ENCODE assay signal across 20 cellular contexts in genomic region chr16:79253100-79253631, GRCh38.
DNase-seq lines count a peak whose midpoint lies in the region; TF ChIP-seq lines count a peak whose summit lies in the region.
"Had no signal": no experiment of that assay in that cellular context is flagged by ENCODE, and none has a peak within 500 bp of the region (broad histone marks: within the 10 kb centered on the region; RNA-seq: fewer than 3 reads in every experiment).

No MANE protein-coding gene starts in this region.

- WGBS in mesenchymal stem cell: 78% methylated on average over 7 of the region's 9 CpGs
- 25 to 46% (median 39%) methylated on average over 9 of the region's 9 CpGs for WGBS in stomach, 5 donors

- no peaks in the 10 kb centered on the region for H3K36me3 Mint-ChIP-seq in HFFc6 (ENCODE audit: low read depth)
- H3K36me3 Mint-ChIP-seq: CD4-positive, CD25-positive, alpha-beta regulatory T cell; IgD-negative memory B cell had no signal

- H3K4me3 ChIP-seq in colonic mucosa (no peak overlapping the region), mesenchymal stem cell (ENCODE audit: insufficient read depth in 1 of 2, low read depth in 1 of 2, low read length in 2 of 2) (no peak overlapping the region), stomach (no peak overlapping the region), OCI-LY7 (ENCODE audit: low read depth, low read length, poor library complexity, severe bottlenecking) (no peak overlapping the region)
- H3K4me3 ChIP-seq: SK-N-MC had no signal

- no peak overlapping the region for H3K18ac ChIP-seq in mesenchymal stem cell (ENCODE audit: low read depth in 1 of 2, low read length in 2 of 2)

- H3K9ac ChIP-seq in colonic mucosa (ENCODE audit: low read depth in 2 of 2, low read length in 2 of 2) (no peak overlapping the region), mesenchymal stem cell (ENCODE audit: low read length) (no peak overlapping the region)

- no peak for TF ChIP-seq CTCF in colonic mucosa (IDR thresholded peaks at IDR 0.05)
- no peak for TF ChIP-seq CTCF in stomach (IDR thresholded peaks at IDR 0.05)
- no peak for TF ChIP-seq CTCF in OCI-LY7 (conservative IDR thresholded peaks at IDR 0.05; ENCODE audit: low read length)
- TF ChIP-seq CTCF in HFFc6 (IDR thresholded peaks at IDR 0.05): no peak

- no peaks in the 10 kb centered on the region for H3K27me3 Mint-ChIP-seq in HFFc6 (ENCODE audit: insufficient read depth)

- H3K9me3 Mint-ChIP-seq in HFFc6: peaks cover 62% of the 10 kb centered on the region
- H3K9me3 Mint-ChIP-seq: CD4-positive, CD25-positive, alpha-beta regulatory T cell; IgD-negative memory B cell had no signal

- no peaks in the 10 kb centered on the region for H3K4me1 Mint-ChIP-seq in HFFc6 (ENCODE audit: low read depth)
- H3K4me1 Mint-ChIP-seq: IgD-negative memory B cell had no signal

- no peaks in the 10 kb centered on the region for H3K79me2 ChIP-seq in OCI-LY7 (ENCODE audit: insufficient read depth, low read depth, low read length)

- H3K27ac Mint-ChIP-seq in HFFc6: no peak overlapping the region

- no peaks in the 10 kb centered on the region for H3K9me2 ChIP-seq in OCI-LY7 (ENCODE audit: insufficient read depth, low read length)

- no peak overlapping the region for H2AFZ ChIP-seq in mesenchymal stem cell (ENCODE audit: low read depth, low read length)
- H2AFZ ChIP-seq in OCI-LY7 (ENCODE audit: low read length): no peak overlapping the region

- H3K9me3 ChIP-seq in colonic mucosa: no peaks in the 10 kb centered on the region
- no peaks in the 10 kb centered on the region for H3K9me3 ChIP-seq in mesenchymal stem cell (ENCODE audit: control insufficient read depth, low read length)
- no peaks in the 10 kb centered on the region for H3K9me3 ChIP-seq in stomach
- no peaks in the 10 kb centered on the region for H3K9me3 ChIP-seq in OCI-LY7 (ENCODE audit: low read length)

- H4K8ac ChIP-seq in mesenchymal stem cell (ENCODE audit: low read length): no peak overlapping the region

- H2BK120ac ChIP-seq in mesenchymal stem cell (ENCODE audit: low read depth, low read length): no peak overlapping the region

- no TSS peak for BruUV-seq in OCI-LY7 (replicated peaks; lab: Mats Ljungman, UMichigan)

- intact Hi-C loops in colonic mucosa (cut with DNase I) (no loop called here), stomach (cut with DNase I; ENCODE audit: low total_unique reads) (no loop called here), OCI-LY7 (cut with micrococcal nuclease; ENCODE audit: unreplicated experiment) (no loop called here)

- H3K4me1 ChIP-seq in colonic mucosa: no peaks in the 10 kb centered on the region
- no peaks in the 10 kb centered on the region for H3K4me1 ChIP-seq in mesenchymal stem cell (ENCODE audit: control insufficient read depth, insufficient read depth, low read depth, low read length)
- H3K4me1 ChIP-seq in stomach: peaks cover 0 to 13% (median 5%) of the 10 kb centered on the region in 4 donors
- H3K4me1 ChIP-seq in OCI-LY7 (ENCODE audit: insufficient read depth, low read length, poor library complexity, severe bottlenecking): no peaks in the 10 kb centered on the region

- H3K27me3 ChIP-seq in colonic mucosa: no peaks in the 10 kb centered on the region
- H3K27me3 ChIP-seq in mesenchymal stem cell (ENCODE audit: control insufficient read depth in 1 of 2, insufficient read depth in 1 of 2, low read length in 2 of 2): no peaks in the 10 kb centered on the region
- H3K27me3 ChIP-seq in stomach: no peaks in the 10 kb centered on the region

- no peak overlapping the region for H3K14ac ChIP-seq in mesenchymal stem cell (ENCODE audit: low read length in 2 of 2)

- peak; percentile 41 for DNase-seq in HuH-7 (ENCODE audit: low spot score)
- DNase-seq in colonic mucosa: peak; percentile 33
- DNase-seq in mesenchymal stem cell: no peak
- DNase-seq in stomach: peak; percentile 77
- no peak for DNase-seq in DMS 273 treated with DMSO at 0.1 percent for 48 hours (lab: John Stamatoyannopoulos, UW)
- DNase-seq in OCI-LY7 (ENCODE audit: low spot score): no peak
- no peak for DNase-seq in HFFc6
- DNase-seq in RKO (ENCODE audit: low spot score): no peak
- DNase-seq: AML-193; CD4-positive, CD25-positive, alpha-beta regulatory T cell; DMS79 treated with DMSO at 0.1 percent for 48 hours; GDM1; GOT3; NCI-H1417 treated with DMSO at 0.1 percent for 48 hours; NCI-H2029 treated with DMSO at 0.1 percent for 48 hours; NCI-H2227 treated with DMSO at 0.1 percent for 48 hours; NCI-H526; PC-3 had no signal

- H3K36me3 ChIP-seq in colonic mucosa (no peaks in the 10 kb centered on the region), mesenchymal stem cell (ENCODE audit: control insufficient read depth in 1 of 2, insufficient read depth in 2 of 2, low read depth in 1 of 2, low read length in 2 of 2) (no peaks in the 10 kb centered on the region), stomach (no peaks in the 10 kb centered on the region), OCI-LY7 (ENCODE audit: insufficient read depth, low read length) (no peaks in the 10 kb centered on the region)

- no peak overlapping the region for H2AK5ac ChIP-seq in mesenchymal stem cell (ENCODE audit: low read length, severe bottlenecking)

- H2BK5ac ChIP-seq in mesenchymal stem cell (ENCODE audit: low read depth, low read length, poor library complexity, severe bottlenecking): no peak overlapping the region

- TF ChIP-seq POLR2A in stomach (IDR thresholded peaks at IDR 0.05): no peak

- CTCF ChIA-PET in OCI-LY7 (lab: Charles Lee; ENCODE audit: unreplicated experiment): no interaction called here

- POLR2A ChIA-PET in OCI-LY7 (lab: Charles Lee): no interaction called here

- H4K91ac ChIP-seq in mesenchymal stem cell (ENCODE audit: low read length): no peak overlapping the region

- H3K4me3 Mint-ChIP-seq in HFFc6: no peak overlapping the region
- H3K4me3 Mint-ChIP-seq: CD4-positive, CD25-positive, alpha-beta regulatory T cell; IgD-negative memory B cell had no signal

- no peak overlapping the region for H3K27ac ChIP-seq in colonic mucosa
- H3K27ac ChIP-seq in mesenchymal stem cell (ENCODE audit: low read length, poor library complexity, severe bottlenecking): no peak overlapping the region
- H3K27ac ChIP-seq in stomach: peak overlapping the region in 4 of 5 donors; percentile 13 to 59 (median 31)
- no peak overlapping the region for H3K27ac ChIP-seq in OCI-LY7 (ENCODE audit: low read depth, low read length, poor library complexity, severe bottlenecking)
- H3K27ac ChIP-seq: SK-N-MC had no signal

- no peaks in the 10 kb centered on the region for H3K79me1 ChIP-seq in mesenchymal stem cell (replicated peaks; ENCODE audit: low read length, poor library complexity, severe bottlenecking)

- TF ChIP-seq EP300 in stomach (IDR thresholded peaks at IDR 0.05): no peak

- H3K4me2 ChIP-seq in mesenchymal stem cell (ENCODE audit: low read length, poor library complexity, severe bottlenecking) (peak overlapping the region; percentile 11), OCI-LY7 (ENCODE audit: low read length) (no peak overlapping the region)

- H4K20me1 ChIP-seq in OCI-LY7 (ENCODE audit: insufficient read depth, low read length): no peaks in the 10 kb centered on the region

- no peak overlapping the region for H2BK12ac ChIP-seq in mesenchymal stem cell (ENCODE audit: low read length in 2 of 2)

- peak overlapping the region in 1 of 2 experiments; percentile 63 for H3K23ac ChIP-seq in mesenchymal stem cell (ENCODE audit: low read length in 2 of 2)

- H3K4ac ChIP-seq in mesenchymal stem cell (ENCODE audit: low read depth in 1 of 2, low read length in 2 of 2): no peak overlapping the region

- no peak overlapping the region for H2BK15ac ChIP-seq in mesenchymal stem cell (ENCODE audit: low read depth, poor library complexity, severe bottlenecking)

Comparison
In these comparisons a context has a peak if more than half of its experiments do, and no peak if none do; other contexts are left out.
1. DNase-seq: peak in HuH-7 (single experiment), colonic mucosa (single experiment) and stomach (single experiment); none in mesenchymal stem cell (single experiment), DMS 273 treated with DMSO at 0.1 percent for 48 hours (single experiment), OCI-LY7 (single experiment), HFFc6 (single experiment) and RKO (single experiment).
2. H3K27ac ChIP-seq: peak in stomach (4 of 5); none in colonic mucosa (single experiment), mesenchymal stem cell (single experiment) and OCI-LY7 (single experiment).